1 cellular context compared by ENCODE assay signal in the genomic region with DNA sequence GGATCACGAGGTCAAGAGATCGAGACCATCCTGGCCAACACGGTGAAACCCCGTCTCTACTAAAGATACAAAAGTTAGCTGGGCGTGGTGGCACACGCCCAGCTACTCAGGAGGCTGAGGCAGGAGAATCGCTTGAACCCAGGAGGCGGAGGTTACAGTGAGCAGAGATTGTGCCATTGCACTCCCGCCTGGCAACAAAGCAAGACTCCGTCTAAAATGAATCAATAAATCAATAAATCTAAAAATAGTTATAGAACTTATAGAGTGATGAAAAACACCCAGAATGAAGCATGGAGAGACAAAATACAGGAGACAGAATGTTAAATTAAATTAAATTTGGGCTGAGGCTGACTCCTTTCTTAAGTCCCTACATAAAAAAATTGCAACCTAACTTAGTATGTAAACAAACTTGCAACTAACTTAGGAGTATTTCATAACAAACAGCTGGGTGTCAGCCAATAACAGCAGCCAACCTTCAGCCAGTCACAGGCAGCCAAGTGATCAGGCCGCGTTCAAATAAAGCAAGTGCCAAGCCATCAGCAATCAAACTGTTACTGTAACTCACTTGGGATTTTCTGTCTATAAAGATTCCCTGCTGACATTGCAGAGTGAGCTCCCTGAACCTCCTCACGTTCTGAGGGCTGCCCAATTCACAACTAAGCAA.
TF ChIP-seq lines count a peak whose summit lies in the region.

No MANE protein-coding gene starts in this region.

TF ChIP-seq in HepG2, 621 proteins besides CTCF, POLR2A, EP300 and RAD21:
- peak; percentile 56; the same call in 1 of the 2 replicates for TF ChIP-seq KAT2B (IDR thresholded peaks at IDR 0.05; ENCODE audit: borderline replicate concordance, low read depth, low read length)
- TF ChIP-seq, protein P1, sequence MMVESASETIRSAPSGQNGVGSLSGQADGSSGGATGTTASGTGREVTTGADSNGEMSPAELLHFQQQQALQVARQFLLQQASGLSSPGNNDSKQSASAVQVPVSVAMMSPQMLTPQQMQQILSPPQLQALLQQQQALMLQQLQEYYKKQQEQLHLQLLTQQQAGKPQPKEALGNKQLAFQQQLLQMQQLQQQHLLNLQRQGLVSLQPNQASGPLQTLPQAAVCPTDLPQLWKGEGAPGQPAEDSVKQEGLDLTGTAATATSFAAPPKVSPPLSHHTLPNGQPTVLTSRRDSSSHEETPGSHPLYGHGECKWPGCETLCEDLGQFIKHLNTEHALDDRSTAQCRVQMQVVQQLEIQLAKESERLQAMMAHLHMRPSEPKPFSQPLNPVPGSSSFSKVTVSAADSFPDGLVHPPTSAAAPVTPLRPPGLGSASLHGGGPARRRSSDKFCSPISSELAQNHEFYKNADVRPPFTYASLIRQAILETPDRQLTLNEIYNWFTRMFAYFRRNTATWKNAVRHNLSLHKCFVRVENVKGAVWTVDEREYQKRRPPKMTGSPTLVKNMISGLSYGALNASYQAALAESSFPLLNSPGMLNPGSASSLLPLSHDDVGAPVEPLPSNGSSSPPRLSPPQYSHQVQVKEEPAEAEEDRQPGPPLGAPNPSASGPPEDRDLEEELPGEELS (CRISPR knock-in tag; IDR thresholded peaks at IDR 0.05), result no peak
